In genomic region chr6:37171970-37172812, GRCh38 we compare ENCODE assay signal across 8 cellular contexts. TPM values are rescaled to one million over a fixed set of nuclear protein-coding genes. Genes with fewer than 3 reads are reported as not detected.
A peak's percentile ranks its signal among the peaks of the same experiment; 100 is the strongest.
DNase-seq lines count a peak whose midpoint lies in the region; ATAC-seq and TF ChIP-seq lines count a peak whose summit lies in the region.

No MANE protein-coding gene starts in this region.

- CTCF ChIA-PET in activated naive CD4-positive, alpha-beta T cell treated with anti-CD3 and anti-CD28 coated beads for 36 hours (lab: Charles Lee), result interaction anchor here (0.6 to 12.2 kb wide), 26 partner anchors 10 to 1301 kb away, joined by 3 to 265 read pairs (median 4); no protein-coding TSS in a partner anchor

- H3K4me1 ChIP-seq in gastroesophageal sphincter, result peaks cover 0 to 61% (median 11%) of the 10 kb centered on the region in 3 donors
- peaks cover 7 to 22% of the 10 kb centered on the region in 2 donors for H3K4me1 ChIP-seq in neuronal stem cell (ENCODE audit: control insufficient read depth in 2 of 2, insufficient read depth in 1 of 2, low read depth in 1 of 2, low read length in 2 of 2)

- TF ChIP-seq CTCF in 22Rv1 (IDR thresholded peaks at IDR 0.05), result peak; percentile 87
- peak; percentile 91 to 98 (median 98) for TF ChIP-seq CTCF in gastroesophageal sphincter (IDR thresholded peaks at IDR 0.05)

- H2BK5ac ChIP-seq in neuronal stem cell (ENCODE audit: low read length), result no peak overlapping the region

- H3K9me3 Mint-ChIP-seq in activated naive CD4-positive, alpha-beta T cell treated with anti-CD3 and anti-CD28 coated beads for 36 hours, result no peaks in the 10 kb centered on the region

- TF ChIP-seq POLR2A in gastroesophageal sphincter (IDR thresholded peaks at IDR 0.05), result peak in 1 of 2 donors; percentile 7

- H2BK120ac ChIP-seq in neuronal stem cell (ENCODE audit: low read depth, low read length), result no peak overlapping the region

- no peaks in the 10 kb centered on the region for H3K27me3 Mint-ChIP-seq in activated naive CD4-positive, alpha-beta T cell treated with anti-CD3 and anti-CD28 coated beads for 36 hours (ENCODE audit: low read depth)

- H3K9ac ChIP-seq in neuronal stem cell (ENCODE audit: low read depth, low read length, poor library complexity), result no peak overlapping the region

- H3K4me3 Mint-ChIP-seq in activated naive CD4-positive, alpha-beta T cell treated with anti-CD3 and anti-CD28 coated beads for 36 hours, result peak overlapping the region; percentile 80

- no peak overlapping the region for H4K91ac ChIP-seq in neuronal stem cell (ENCODE audit: low read depth, low read length, poor library complexity)

- DNase-seq in NCI-H1092 (lab: John Stamatoyannopoulos, UW) (peak; percentile 68), SK-N-DZ (ENCODE audit: low spot score) (peak; percentile 82), neuronal stem cell (ENCODE audit: low spot score) (peak; percentile 82), stromal cell of bone marrow (ENCODE audit: low read depth) (peak; percentile 83)
- DNase-seq in activated naive CD4-positive, alpha-beta T cell treated with anti-CD3 and anti-CD28 coated beads for 36 hours, result peak; percentile 96

- H3K4me1 Mint-ChIP-seq in activated naive CD4-positive, alpha-beta T cell treated with anti-CD3 and anti-CD28 coated beads for 36 hours (ENCODE audit: low read depth), result peaks cover 57% of the 10 kb centered on the region

- H2AK5ac ChIP-seq in neuronal stem cell (ENCODE audit: low read depth, low read length), result peak overlapping the region; percentile 10

- H3K27me3 ChIP-seq in gastroesophageal sphincter, result no peaks in the 10 kb centered on the region
- peaks cover 0 to 2% (median 0%) of the 10 kb centered on the region in 3 experiments for H3K27me3 ChIP-seq in neuronal stem cell (ENCODE audit: control insufficient read depth in 3 of 3, insufficient read depth in 3 of 3, low read depth in 1 of 3, low read length in 3 of 3)

- H2AFZ ChIP-seq in neuronal stem cell (ENCODE audit: low read length), result peak overlapping the region; percentile 60

- WGBS in gastroesophageal sphincter (ENCODE audit: low coverage in 1 of 2), 2 donors, result 5 to 6% methylated on average over 13 to 16 of the region's 17 CpGs
- WGBS in neuronal stem cell (ENCODE audit: extremely low coverage in 2 of 2, insufficient read length in 2 of 2, insufficient replicate concordance in 1 of 2), 2 donors, result no CpG with 5 or more reads among the region's 17 CpGs

- H2BK12ac ChIP-seq in neuronal stem cell (ENCODE audit: low read length), result no peak overlapping the region

- intact Hi-C loops in activated naive CD4-positive, alpha-beta T cell treated with anti-CD3 and anti-CD28 coated beads for 36 hours (cut with micrococcal nuclease), result loop anchor here (1.0 to 5.0 kb wide), 10 partner anchors 61 to 490 kb away; partner anchors contain the start of genes CCDC167, CMTR1, PPIL1 and TBC1D22B

- peak overlapping the region; percentile 90 for H3K27ac Mint-ChIP-seq in activated naive CD4-positive, alpha-beta T cell treated with anti-CD3 and anti-CD28 coated beads for 36 hours

- H3K36me3 Mint-ChIP-seq in activated naive CD4-positive, alpha-beta T cell treated with anti-CD3 and anti-CD28 coated beads for 36 hours (ENCODE audit: low read depth), result peaks cover 59% of the 10 kb centered on the region

- H3K4ac ChIP-seq in neuronal stem cell (ENCODE audit: low read length), result no peak overlapping the region

- H3K4me3 ChIP-seq in gastroesophageal sphincter (peak overlapping the region; percentile 63 to 70), neuronal stem cell (ENCODE audit: low read length in 2 of 2) (peak overlapping the region; percentile 67 to 94)

- ATAC-seq in GM18867 (IDR thresholded peaks at IDR 0.05; ENCODE audit: unreplicated experiment), result peak; percentile 22
- ATAC-seq in gastroesophageal sphincter, result peak; percentile 6

- no peaks in the 10 kb centered on the region for H3K9me3 ChIP-seq in gastroesophageal sphincter
- H3K9me3 ChIP-seq in neuronal stem cell (replicated peaks in 1 of 2; ENCODE audit: control insufficient read depth in 2 of 2, insufficient read depth in 1 of 2, low read depth in 1 of 2, low read length in 2 of 2), result no peaks in the 10 kb centered on the region

- no peak overlapping the region for H3K18ac ChIP-seq in neuronal stem cell (ENCODE audit: low read length)

- H3K14ac ChIP-seq in neuronal stem cell (ENCODE audit: low read length), result no peak overlapping the region

- no peak for TF ChIP-seq EP300 in gastroesophageal sphincter (IDR thresholded peaks at IDR 0.05)

- peak overlapping the region; percentile 63 for H3K4me2 ChIP-seq in neuronal stem cell (ENCODE audit: insufficient read depth, low read length, poor library complexity, severe bottlenecking)

- peak overlapping the region; percentile 80 for H3K27ac ChIP-seq in 22Rv1
- H3K27ac ChIP-seq in gastroesophageal sphincter, result peak overlapping the region; percentile 80 to 98 (median 96)
- no peak overlapping the region for H3K27ac ChIP-seq in neuronal stem cell (replicated peaks; ENCODE audit: low read length)

- H3K36me3 ChIP-seq in gastroesophageal sphincter (peaks cover 0 to 35% of the 10 kb centered on the region in 2 donors), neuronal stem cell (replicated peaks in 1 of 2; ENCODE audit: control insufficient read depth in 2 of 2, insufficient read depth in 2 of 2, low read length in 2 of 2) (peaks cover 21 to 35% of the 10 kb centered on the region in 2 donors)

- no peak overlapping the region for H2BK15ac ChIP-seq in neuronal stem cell (ENCODE audit: low read length)

- peak overlapping the region; percentile 70 for H3K23ac ChIP-seq in neuronal stem cell (ENCODE audit: low read depth, low read length, poor library complexity)

- no peak overlapping the region for H4K8ac ChIP-seq in neuronal stem cell (ENCODE audit: low read depth, low read length)

- peaks cover 2% of the 10 kb centered on the region for H3K79me1 ChIP-seq in neuronal stem cell (ENCODE audit: low read depth, low read length)

RNA-seq across cellular contexts. Expression of gene PIM1, which starts 2.2 kb away (rescaled TPM):
- polyA plus RNA-seq in SK-N-DZ (2014; cell fraction: cytosol; rRNA removed), result 39.9 and 44.8 TPM in 2 replicates
- 26.9 and 29.4 TPM in 2 replicates for polyA plus RNA-seq in SK-N-DZ (2014; cell fraction: nucleus; rRNA removed)
- total RNA-seq in activated naive CD4-positive, alpha-beta T cell treated with anti-CD3 and anti-CD28 coated beads for 36 hours, result 100 to 1,000 TPM; 226 to 227 TPM
- total RNA-seq in gastroesophageal sphincter, result 10 to 100 TPM; 19.0 to 63.8 (median 21.8) TPM
- 16.8 TPM for polyA plus RNA-seq in neuronal stem cell (2013, experiment 1 of 2)
- polyA plus RNA-seq in neuronal stem cell (2013, experiment 2 of 2), result 16.9 TPM
